In genomic region chr4:15239866-15240265, GRCh38 we compare ENCODE assay signal across 18 cellular contexts.
DNase-seq lines count a peak whose midpoint lies in the region; ATAC-seq and TF ChIP-seq lines count a peak whose summit lies in the region.
"Had no signal": no experiment of that assay in that cellular context is flagged by ENCODE, and none has a peak within 500 bp of the region (broad histone marks: within the 10 kb centered on the region; RNA-seq: fewer than 3 reads in every experiment).

No MANE protein-coding gene starts in this region.

- H3K4me3 ChIP-seq in fibroblast of mammary gland (ENCODE audit: control insufficient read depth, low read depth, low read length), result no peak overlapping the region
- H3K4me3 ChIP-seq: thoracic aorta had no signal

- H3K4me1 Mint-ChIP-seq in activated T-helper 17 cell treated with anti-CD3 and anti-CD28 coated beads, Interleukin-2, amount 50 U/mL, for 72 hours, result no peaks in the 10 kb centered on the region

- no peaks in the 10 kb centered on the region for H3K9me3 Mint-ChIP-seq in activated T-helper 17 cell treated with anti-CD3 and anti-CD28 coated beads, Interleukin-2, amount 50 U/mL, for 72 hours

- no peaks in the 10 kb centered on the region for H3K27me3 Mint-ChIP-seq in activated T-helper 17 cell treated with anti-CD3 and anti-CD28 coated beads, Interleukin-2, amount 50 U/mL, for 72 hours

- TF ChIP-seq CTCF in fibroblast of mammary gland (conservative IDR thresholded peaks at IDR 0.05; ENCODE audit: control insufficient read depth, insufficient read depth, low read depth, low read length), result no peak

- no peak overlapping the region for H3K27ac Mint-ChIP-seq in activated T-helper 17 cell treated with anti-CD3 and anti-CD28 coated beads, Interleukin-2, amount 50 U/mL, for 72 hours
- H3K27ac Mint-ChIP-seq: nephron progenitor cell had no signal

- H3K36me3 Mint-ChIP-seq in activated T-helper 17 cell treated with anti-CD3 and anti-CD28 coated beads, Interleukin-2, amount 50 U/mL, for 72 hours (ENCODE audit: low read depth), result no peaks in the 10 kb centered on the region

- no peak overlapping the region for H3K4me3 Mint-ChIP-seq in activated T-helper 17 cell treated with anti-CD3 and anti-CD28 coated beads, Interleukin-2, amount 50 U/mL, for 72 hours
- H3K4me3 Mint-ChIP-seq: nephron progenitor cell had no signal

- ATAC-seq in SK-N-SH treated with all-trans-retinoic acid at 6 μM for 48 hours (peak; percentile 44), HG02678 (IDR thresholded peaks at IDR 0.05; ENCODE audit: unreplicated experiment) (no peak), HG03521 (IDR thresholded peaks at IDR 0.05; ENCODE audit: unreplicated experiment) (no peak)
- no peak for ATAC-seq in activated T-helper 17 cell treated with anti-CD3 and anti-CD28 coated beads, Interleukin-2, amount 50 U/mL, for 72 hours (replicated peaks)
- ATAC-seq: HCT116, Panc1 had no signal

- peak; percentile 64 for DNase-seq in EH (ENCODE audit: low read depth)
- DNase-seq in fibroblast of mammary gland (ENCODE audit: low read depth), result peak; percentile 91
- peak; percentile 18 for DNase-seq in myocyte (ENCODE audit: low read depth)
- no peak for DNase-seq in islet precursor cell
- DNase-seq: activated CD4-positive, alpha-beta T cell treated with anti-CD3 and anti-CD28 coated beads for 4 hours; activated gamma-delta T cell; amniotic stem cell; head of caudate nucleus; NCI-H1417; NCI-H774; nephron progenitor cell had no signal

TF ChIP-seq in SK-N-SH treated with all-trans-retinoic acid at 6 μM for 48 hours, 23 proteins besides CTCF, POLR2A, EP300 and RAD21:
- TF ChIP-seq ZNF70 (CRISPR knock-in tag; IDR thresholded peaks at IDR 0.05), result no peak
- no peak for TF ChIP-seq PPARA (CRISPR knock-in tag; IDR thresholded peaks at IDR 0.05; ENCODE audit: borderline replicate concordance)
- TF ChIP-seq TOX (CRISPR knock-in tag; IDR thresholded peaks at IDR 0.05; ENCODE audit: borderline replicate concordance), result no peak
- no peak for TF ChIP-seq ISL1 (CRISPR knock-in tag; IDR thresholded peaks at IDR 0.05)
- no peak for TF ChIP-seq POU6F1 (CRISPR knock-in tag; IDR thresholded peaks at IDR 0.05; ENCODE audit: borderline replicate concordance, low read depth)
- no peak for TF ChIP-seq ZFP3 (CRISPR knock-in tag; IDR thresholded peaks at IDR 0.05)
- TF ChIP-seq OSR1 (CRISPR knock-in tag; IDR thresholded peaks at IDR 0.05), result no peak
- TF ChIP-seq TCF4 (CRISPR knock-in tag; IDR thresholded peaks at IDR 0.05; ENCODE audit: borderline replicate concordance), result no peak
- TF ChIP-seq BACH2 (CRISPR knock-in tag; IDR thresholded peaks at IDR 0.05; ENCODE audit: borderline replicate concordance), result no peak
- TF ChIP-seq ZNF8 (CRISPR knock-in tag; IDR thresholded peaks at IDR 0.05), result no peak
- TF ChIP-seq GLIS3 (CRISPR knock-in tag; IDR thresholded peaks at IDR 0.05), result no peak
